ENCODE assay signal across 19 cellular contexts in genomic region chr1:100611086-100611485, GRCh38.
DNase-seq lines count a peak whose midpoint lies in the region; ATAC-seq, FAIRE-seq and TF ChIP-seq lines count a peak whose summit lies in the region.
"Had no signal": no experiment of that assay in that cellular context is flagged by ENCODE, and none has a peak within 500 bp of the region (broad histone marks: within the 10 kb centered on the region; RNA-seq: fewer than 3 reads in every experiment).

No MANE protein-coding gene starts in this region.

- intact Hi-C loops in mammary epithelial cell (cut with micrococcal nuclease): no loop called here
- intact Hi-C loops in breast epithelium (cut with DNase I; ENCODE audit: low total_unique reads): no loop called here

- BruUV-seq in mammary epithelial cell (replicated peaks; lab: Mats Ljungman, UMichigan): TSS peak; percentile 61

- dilution Hi-C loops in mammary epithelial cell (cut with HindIII; ENCODE audit: low sequenced_read_pairs): no loop called here

- 30% methylated on average over 3 of the region's 3 CpGs for WGBS in mammary epithelial cell (ENCODE audit: low coverage, missing lambda C conversion rate)

- no peaks in the 10 kb centered on the region for H3K79me2 ChIP-seq in mammary epithelial cell (ENCODE audit: insufficient read depth, low read length)

- H3K9ac ChIP-seq in mammary epithelial cell (ENCODE audit: insufficient read depth, low read length): no peak overlapping the region

- H3K4me3 ChIP-seq in mammary epithelial cell (replicated peaks in 1 of 3; ENCODE audit: insufficient read depth in 1 of 3, low read depth in 2 of 3, low read length in 3 of 3): no peak overlapping the region
- no peak overlapping the region for H3K4me3 ChIP-seq in breast epithelium
- H3K4me3 ChIP-seq in bronchial epithelial cell (ENCODE audit: low read depth, low read length): no peak overlapping the region
- H3K4me3 ChIP-seq: A549, K562 had no signal

- no peaks in the 10 kb centered on the region for H3K36me3 ChIP-seq in mammary epithelial cell (ENCODE audit: insufficient read depth, low read length)
- no peaks in the 10 kb centered on the region for H3K36me3 ChIP-seq in breast epithelium
- H3K36me3 ChIP-seq in bronchial epithelial cell (ENCODE audit: control insufficient read depth, insufficient read depth, low read length): no peaks in the 10 kb centered on the region

- H3K4me1 ChIP-seq in mammary epithelial cell (ENCODE audit: insufficient read depth, low read length): peaks cover 18% of the 10 kb centered on the region
- no peaks in the 10 kb centered on the region for H3K4me1 ChIP-seq in breast epithelium
- no peaks in the 10 kb centered on the region for H3K4me1 ChIP-seq in foreskin keratinocyte
- H3K4me1 ChIP-seq: Caco-2 had no signal

- H3K4me2 ChIP-seq in mammary epithelial cell (ENCODE audit: insufficient read depth, low read depth, low read length): peak overlapping the region; percentile 36
- H3K4me2 ChIP-seq: A549 had no signal

- ATAC-seq in foreskin keratinocyte: no peak
- no peak for ATAC-seq in GM18511 (IDR thresholded peaks at IDR 0.05; ENCODE audit: unreplicated experiment)
- no peak for ATAC-seq in GM21381 (IDR thresholded peaks at IDR 0.05; ENCODE audit: unreplicated experiment)
- no peak for ATAC-seq in GM18502 (IDR thresholded peaks at IDR 0.05; ENCODE audit: poor library complexity, unreplicated experiment)
- ATAC-seq: A549, K562 had no signal

- no peak for TF ChIP-seq POLR2A in breast epithelium (IDR thresholded peaks at IDR 0.05)

- in situ Hi-C loops in mammary epithelial cell (cut with MboI; ENCODE audit: low sequenced_read_pairs in 2 of 2): no loop called here

- H4K20me1 ChIP-seq in mammary epithelial cell (ENCODE audit: insufficient read depth, low read length): no peaks in the 10 kb centered on the region

- H2AFZ ChIP-seq in mammary epithelial cell (ENCODE audit: low read depth, low read length): no peak overlapping the region

- H3K27me3 ChIP-seq in mammary epithelial cell (ENCODE audit: insufficient read depth, low read length) (no peaks in the 10 kb centered on the region), breast epithelium (no peaks in the 10 kb centered on the region), bronchial epithelial cell (ENCODE audit: control insufficient read depth, insufficient read depth, low read length) (peaks cover 2% of the 10 kb centered on the region), foreskin keratinocyte (no peaks in the 10 kb centered on the region)

- CTCF ChIA-PET in mammary epithelial cell (lab: Charles Lee; ENCODE audit: low non-redundant PET): no interaction called here

- no peak for TF ChIP-seq CTCF in mammary epithelial cell (conservative IDR thresholded peaks at IDR 0.05 in 1 of 2, IDR thresholded peaks at IDR 0.05 in 1 of 2; ENCODE audit: extremely low read depth in 1 of 2, insufficient read depth in 1 of 2, low read depth in 1 of 2, low read length in 2 of 2)
- no peak for TF ChIP-seq CTCF in breast epithelium (IDR thresholded peaks at IDR 0.05)
- no peak for TF ChIP-seq CTCF in bronchial epithelial cell (IDR thresholded peaks at IDR 0.05; ENCODE audit: insufficient read depth, low read length, severe bottlenecking)
- TF ChIP-seq CTCF in foreskin keratinocyte (conservative IDR thresholded peaks at IDR 0.05): no peak

- no peak overlapping the region for H3K27ac ChIP-seq in mammary epithelial cell (ENCODE audit: insufficient read depth, low read depth, low read length)
- no peak overlapping the region for H3K27ac ChIP-seq in breast epithelium
- H3K27ac ChIP-seq in foreskin keratinocyte: no peak overlapping the region
- H3K27ac ChIP-seq: A549, C4-2B, HL-60 had no signal

- H3K9me3 ChIP-seq in mammary epithelial cell (replicated peaks; ENCODE audit: insufficient read depth, low read length) (no peaks in the 10 kb centered on the region), breast epithelium (no peaks in the 10 kb centered on the region)
- H3K9me3 ChIP-seq: A549, Caco-2 had no signal

- DNase-seq in mammary epithelial cell (peak; percentile 77), breast epithelium (ENCODE audit: low spot score in 2 of 2) (no peak), bronchial epithelial cell (ENCODE audit: low read depth) (peak; percentile 83), foreskin keratinocyte (peak; percentile 21 to 39)
- DNase-seq: AML-193; Caco-2; CD4-positive, alpha-beta T cell; H9 had no signal

- FAIRE-seq in bronchial epithelial cell (lab: Jason Lieb, UNC): no peak
- FAIRE-seq: A549, D721Med, G401.6, GM12891, H1, K562 had no signal

Comparison
In these comparisons a context has a peak if more than half of its experiments do, and no peak if none do; other contexts are left out.
1. DNase-seq: peak in mammary epithelial cell (single experiment), bronchial epithelial cell (single experiment) and foreskin keratinocyte (2 of 2); none in breast epithelium (0 of 2).